ENCODE assay signal across 8 cellular contexts in the genomic region with DNA sequence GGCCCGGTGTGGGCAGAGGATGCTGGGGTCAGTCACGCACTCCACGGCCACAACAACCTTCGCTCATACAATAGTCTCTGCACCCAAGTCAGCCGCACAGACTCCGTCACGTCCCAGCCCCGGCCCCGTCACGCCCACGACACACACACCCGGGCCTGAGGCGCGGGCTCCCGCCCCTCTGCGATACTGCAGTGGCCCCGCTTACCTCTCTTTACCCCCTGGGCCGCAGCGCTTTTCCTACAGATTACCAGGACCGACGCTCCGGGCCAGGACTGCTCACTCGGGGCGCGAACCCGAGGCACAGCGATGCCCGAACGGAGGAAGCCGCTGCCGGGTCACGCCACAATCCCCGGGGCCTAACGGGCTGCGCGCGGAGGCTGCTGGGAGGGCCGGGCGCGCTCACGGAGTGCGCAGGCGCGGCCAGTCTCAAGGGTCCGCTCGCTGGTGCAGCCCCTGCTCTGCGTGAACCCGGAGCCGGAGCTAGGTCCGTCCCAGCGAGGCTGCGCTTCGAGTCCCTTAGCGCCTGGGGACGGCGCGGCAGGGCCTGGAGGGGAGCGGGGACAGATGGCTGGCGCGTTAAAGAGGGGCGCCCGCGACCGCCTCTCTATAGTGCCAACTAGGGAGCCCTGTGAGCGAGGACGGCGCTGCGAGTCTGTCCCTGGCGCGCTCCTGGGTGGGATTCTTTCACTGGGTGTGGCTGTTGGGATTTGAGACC. TPM values are rescaled to one million over a fixed set of nuclear protein-coding genes. Genes with fewer than 3 reads are reported as not detected.
DNase-seq lines count a peak whose midpoint lies in the region; ATAC-seq, FAIRE-seq and TF ChIP-seq lines count a peak whose summit lies in the region.

A gene (minus strand): TSS at position 358 of the 715 bp plus-strand sequence. CDS start 8,855 bp downstream, outside the sequence.

- H3K4me1 ChIP-seq in duodenal mucosa (ENCODE audit: control insufficient read depth in 1 of 2, insufficient read depth in 2 of 2, low read length in 2 of 2) = peaks cover 0 to 11% of the 10 kb centered on the region in 2 donors
- peaks cover 12% of the 10 kb centered on the region for H3K4me1 ChIP-seq in lower lobe of right lung

- peak; percentile 61 for ATAC-seq in HG03025 (IDR thresholded peaks at IDR 0.05; ENCODE audit: low FRiP score, unreplicated experiment)
- ATAC-seq in lower lobe of right lung = peak; percentile 98 to 99

- TF ChIP-seq POLR2A in GM12892 (IDR thresholded peaks at IDR 0.05; ENCODE audit: low read depth, low read length) = peak; percentile 80

- peak within 1 kb of the TSS; percentile 62 to 63 for H3K4me3 ChIP-seq in duodenal mucosa (ENCODE audit: low read depth in 1 of 2, low read length in 2 of 2)
- H3K4me3 ChIP-seq in lower lobe of right lung = peak within 1 kb of the TSS; percentile 73

- H3K36me3 ChIP-seq in duodenal mucosa (ENCODE audit: control insufficient read depth in 1 of 2, insufficient read depth in 2 of 2, low read length in 2 of 2) = no peaks in the 10 kb centered on the region
- H3K36me3 ChIP-seq in lower lobe of right lung = no peaks in the 10 kb centered on the region

- DNase-seq in GM12892 (ENCODE audit: insufficient read length) (peak; percentile 78), NCI-H446 treated with DMSO at 0.1 percent for 48 hours (lab: John Stamatoyannopoulos, UW) (peak; percentile 52), lower lobe of right lung (peak; percentile 83), A172 (ENCODE audit: low spot score) (no peak)
- peak; percentile 76 to 81 for DNase-seq in activated CD4-positive, alpha-beta T cell treated with anti-CD3 and anti-CD28 coated beads, Interleukin-2, amount 50 U/mL, for 48 hours
- peak; percentile 71 for DNase-seq in stimulated activated CD4-positive, alpha-beta T cell treated with anti-CD3 and anti-CD28 coated beads, Interleukin-4, amount 100 ng/mL, for 48 hours (ENCODE audit: low read depth in 2 of 2)

- TF ChIP-seq CTCF in lower lobe of right lung (IDR thresholded peaks at IDR 0.05) = no peak

- H3K27me3 ChIP-seq in duodenal mucosa (ENCODE audit: control insufficient read depth in 1 of 2, insufficient read depth in 2 of 2, low read length in 2 of 2) (no peaks in the 10 kb centered on the region), lower lobe of right lung (ENCODE audit: low read depth) (peaks cover 17% of the 10 kb centered on the region)

- H3K27ac ChIP-seq in duodenal mucosa (ENCODE audit: low read depth, low read length) = peak within 1 kb of the TSS; percentile 73
- peak within 1 kb of the TSS; percentile 92 for H3K27ac ChIP-seq in lower lobe of right lung

- peak within 1 kb of the TSS; percentile 49 to 56 for H3K9ac ChIP-seq in duodenal mucosa (ENCODE audit: low read depth in 1 of 2, low read length in 2 of 2)

- intact Hi-C loops in lower lobe of right lung (cut with DNase I) = no loop called here

- FAIRE-seq in GM12892 (lab: Jason Lieb, UNC) = peak; percentile 84

- peaks cover 5 to 9% of the 10 kb centered on the region in 2 donors for H3K9me3 ChIP-seq in duodenal mucosa (ENCODE audit: control insufficient read depth in 1 of 2, low read length in 2 of 2)
- peaks cover 15% of the 10 kb centered on the region for H3K9me3 ChIP-seq in lower lobe of right lung

RNA-seq across cellular contexts. Expression of the gene that starts here (rescaled TPM):
- polyA plus RNA-seq in GM12892 (2012; ENCODE audit: missing spikeins) = 4.5 TPM
- 4.0 TPM for total RNA-seq in lower lobe of right lung
- total RNA-seq in A172 (2014; rRNA removed; shearing (Covaris generic)) = not detected in 2 replicates
